In the genomic region with DNA sequence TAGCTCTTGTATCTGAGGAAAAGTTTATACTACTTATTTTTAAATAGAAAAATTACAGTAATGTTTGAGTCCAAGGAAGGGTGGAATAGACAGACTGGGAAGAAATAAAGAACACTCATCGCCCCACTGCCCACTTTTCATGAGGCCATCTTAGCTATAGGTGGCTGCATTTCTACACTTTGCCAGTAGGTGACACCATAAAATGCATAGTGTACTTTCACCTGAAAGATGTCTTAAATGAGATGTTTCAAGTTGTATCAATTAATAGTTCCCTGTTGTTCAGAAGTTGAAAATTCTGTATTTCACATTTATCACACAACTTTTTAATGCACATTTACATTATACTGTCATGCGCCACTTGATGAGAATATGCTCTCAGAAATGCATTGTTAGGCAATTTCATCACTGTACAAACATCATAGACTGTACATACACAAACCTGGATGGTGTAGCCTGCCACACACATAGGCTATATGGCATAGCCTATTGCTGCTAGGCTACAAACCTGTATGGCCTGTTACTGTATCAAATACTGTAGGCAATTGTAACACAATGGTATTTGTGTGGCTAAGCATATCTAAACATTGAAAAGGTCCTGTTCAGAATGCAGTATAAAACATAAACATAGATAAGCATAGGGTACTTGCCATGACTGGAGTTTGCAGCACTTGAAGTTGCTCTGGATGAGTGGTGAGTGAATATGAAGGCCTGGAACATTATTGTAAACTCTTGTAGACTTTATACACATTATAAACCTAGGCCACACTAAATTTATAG, we compare ENCODE assay signal across 8 cellular contexts. TPM values are rescaled to one million over a fixed set of nuclear protein-coding genes. Genes with fewer than 3 reads are reported as not detected.
DNase-seq lines count a peak whose midpoint lies in the region; ATAC-seq and TF ChIP-seq lines count a peak whose summit lies in the region.

No MANE protein-coding gene starts in this region.

- no peaks in the 10 kb centered on the region for H3K9me3 ChIP-seq in RWPE2 (ENCODE audit: severe bottlenecking)
- no peaks in the 10 kb centered on the region for H3K9me3 ChIP-seq in gastrocnemius medialis

- DNase-seq in ELR (ENCODE audit: low read depth) (peak; percentile 43), HFF-Myc (ENCODE audit: extremely low read depth, low read depth) (peak; percentile 5), RWPE2 (ENCODE audit: low spot score) (no peak), foreskin fibroblast (peak; percentile 8 to 41), gastrocnemius medialis (no peak)
- DNase-seq in stimulated activated CD4-positive, alpha-beta T cell treated with anti-CD3 and anti-CD28 coated beads, Interleukin-4, amount 100 ng/mL, for 4 hours = no peak

- peaks cover 13% of the 10 kb centered on the region; the same call in 1 of the 2 replicates for H3K36me3 ChIP-seq in RWPE2 (ENCODE audit: low read depth)
- no peaks in the 10 kb centered on the region for H3K36me3 ChIP-seq in gastrocnemius medialis

- H3K27ac ChIP-seq in RWPE2 (ENCODE audit: poor library complexity, severe bottlenecking) (no peak overlapping the region), gastrocnemius medialis (no peak overlapping the region)

- peak; percentile 46; the same call in 1 of the 3 replicates for ATAC-seq in RWPE2 (ENCODE audit: low read depth)
- peak; percentile 58 to 70 for ATAC-seq in gastrocnemius medialis
- no peak for ATAC-seq in GM21526 (IDR thresholded peaks at IDR 0.05; ENCODE audit: low FRiP score, unreplicated experiment)
- ATAC-seq in HG03095 (IDR thresholded peaks at IDR 0.05; ENCODE audit: unreplicated experiment) = no peak

- H3K4me3 ChIP-seq in HFF-Myc (replicated peaks; ENCODE audit: low read depth, low read length) = no peak overlapping the region
- no peak overlapping the region for H3K4me3 ChIP-seq in RWPE2 (ENCODE audit: severe bottlenecking)
- H3K4me3 ChIP-seq in foreskin fibroblast (ENCODE audit: low read depth in 1 of 2, low read length in 2 of 2) = no peak overlapping the region
- H3K4me3 ChIP-seq in gastrocnemius medialis = no peak overlapping the region

- intact Hi-C loops in gastrocnemius medialis (cut with DNase I; ENCODE audit: low total_unique reads) = loop anchor here (1.0 kb wide), 1 partner anchor 314 kb away; no protein-coding TSS in a partner anchor

- in situ Hi-C loops in gastrocnemius medialis (cut with MboI; ENCODE audit: low sequenced_read_pairs in 4 of 4) = loop anchor here (10.0 to 25.0 kb wide), 2 partner anchors 315 to 317 kb away; partner anchors contain the start of gene IGF1 (in 4 of the 4)

- TF ChIP-seq CTCF in HFF-Myc (IDR thresholded peaks at IDR 0.05; ENCODE audit: low read depth, low read length, missing control alignments) = peak; percentile 55
- TF ChIP-seq CTCF in RWPE2 (IDR thresholded peaks at IDR 0.05; ENCODE audit: poor library complexity, severe bottlenecking) = peak; percentile 74
- TF ChIP-seq CTCF in foreskin fibroblast (IDR thresholded peaks at IDR 0.05; ENCODE audit: low read depth, low read length) = peak; percentile 69
- peak; percentile 50 to 73 (median 61) for TF ChIP-seq CTCF in gastrocnemius medialis (IDR thresholded peaks at IDR 0.05 in 4 of 5, conservative IDR thresholded peaks at IDR 0.05 in 1 of 5)

- H3K4me1 ChIP-seq in RWPE2 (ENCODE audit: insufficient read depth, poor library complexity, severe bottlenecking) = no peaks in the 10 kb centered on the region
- H3K4me1 ChIP-seq in gastrocnemius medialis = no peaks in the 10 kb centered on the region

- no peaks in the 10 kb centered on the region for H3K27me3 ChIP-seq in RWPE2 (ENCODE audit: insufficient read depth, poor library complexity, severe bottlenecking)
- no peaks in the 10 kb centered on the region for H3K27me3 ChIP-seq in gastrocnemius medialis

- TF ChIP-seq POLR2A in gastrocnemius medialis (IDR thresholded peaks at IDR 0.05) = no peak

RNA-seq across cellular contexts. Expression of gene PMCH, which starts 27.5 kb away (rescaled TPM):
- total RNA-seq in gastrocnemius medialis = not detected

RNA-seq across cellular contexts. Expression of gene PARPBP, which starts 50.1 kb away (rescaled TPM):
- 1 to 10 TPM in 2 of 4 donors, under 1 TPM in 2; 0.31 to 3.1 (median 0.89) TPM for total RNA-seq in gastrocnemius medialis

RNA-seq across cellular contexts. Expression of gene NUP37, which starts 50.2 kb away (rescaled TPM):
- 10 to 100 TPM; 11.6 to 26.6 (median 19.2) TPM for total RNA-seq in gastrocnemius medialis

Comparison
In these comparisons a context has a peak if more than half of its experiments do, and no peak if none do; other contexts are left out.
1. DNase-seq: peak in ELR (single experiment), HFF-Myc (single experiment) and foreskin fibroblast (2 of 2); none in RWPE2 (single experiment), gastrocnemius medialis (0 of 2) and stimulated activated CD4-positive, alpha-beta T cell treated with anti-CD3 and anti-CD28 coated beads, Interleukin-4, amount 100 ng/mL, for 4 hours (0 of 2).
2. ATAC-seq: peak in RWPE2 (single experiment) and gastrocnemius medialis (2 of 2); none in GM21526 (single experiment) and HG03095 (single experiment).
3. Peak in every context shown above with its lines, with median percentiles within 50 percentile points of each other: CTCF ChIP-seq.